In genomic region chr9:137312852-137313325, GRCh38 we compare ENCODE assay signal across 19 cellular contexts. TPM values are rescaled to one million over a fixed set of nuclear protein-coding genes. Genes with fewer than 3 reads are reported as not detected.
A peak's percentile ranks its signal among the peaks of the same experiment; 100 is the strongest.
DNase-seq lines count a peak whose midpoint lies in the region; ATAC-seq, FAIRE-seq and TF ChIP-seq lines count a peak whose summit lies in the region.
"Had no signal": no experiment of that assay in that cellular context is flagged by ENCODE, and none has a peak within 500 bp of the region (broad histone marks: within the 10 kb centered on the region; RNA-seq: fewer than 3 reads in every experiment).

No MANE protein-coding gene starts in this region.

- no peak overlapping the region for H2BK120ac ChIP-seq in IMR-90 (ENCODE audit: low read depth, low read length)

- H4K91ac ChIP-seq in IMR-90 (ENCODE audit: insufficient read depth, low read depth, low read length): no peak overlapping the region

- dilution Hi-C loops in IMR-90 (cut with HindIII; ENCODE audit: low sequenced_read_pairs, unreplicated experiment): no loop called here

- 100% methylated on average over 1 of the region's 6 CpGs; no CpG with 5 or more reads in 1 of the 2 experiments for WGBS in IMR-90 (ENCODE audit: extremely low coverage in 2 of 2, insufficient read length in 1 of 2), 2 experiments
- 87 to 95% (median 91%) methylated on average over 6 of the region's 6 CpGs for WGBS in spleen, 5 donors

- no peak overlapping the region for H4K8ac ChIP-seq in IMR-90 (ENCODE audit: low read depth in 2 of 2, low read length in 2 of 2)

- H2BK5ac ChIP-seq in IMR-90 (ENCODE audit: low read depth, low read length, poor library complexity, severe bottlenecking): no peak overlapping the region

- DNase-seq in D721Med (ENCODE audit: insufficient read length, low spot score): peak; percentile 23
- DNase-seq in IMR-90: no peak
- DNase-seq in left ventricle myocardium inferior: peak; percentile 12
- DNase-seq in spleen: peak; percentile 68
- no peak for DNase-seq in GOT3 (lab: John Stamatoyannopoulos, UW)
- DNase-seq in NCI-H2227 treated with DMSO at 0.1 percent for 48 hours (lab: John Stamatoyannopoulos, UW): no peak
- DNase-seq: activated B cell treated with CpG ODN at 0.5 μM for 24 hours, anterior cingulate cortex, C1 segment of cervical spinal cord, DMS153, NCI-H2171 treated with DMSO at 0.1 percent for 48 hours, NCI-H82, RPMI8226, substantia nigra had no signal

- H3K9me3 ChIP-seq in IMR-90 (ENCODE audit: control insufficient read depth, insufficient read depth, low read length): no peaks in the 10 kb centered on the region
- no peaks in the 10 kb centered on the region for H3K9me3 ChIP-seq in left ventricle myocardium inferior (replicated peaks)
- no peaks in the 10 kb centered on the region for H3K9me3 ChIP-seq in spleen
- H3K9me3 ChIP-seq: HAP-1, neutrophil had no signal

- H3K9ac ChIP-seq in IMR-90 (ENCODE audit: low read depth, low read length): no peak overlapping the region

- H3K27me3 ChIP-seq in IMR-90 (ENCODE audit: control insufficient read depth, insufficient read depth, low read length) (no peaks in the 10 kb centered on the region; the same call in 1 of the 2 replicates), left ventricle myocardium inferior (ENCODE audit: low read depth) (peaks cover 37% of the 10 kb centered on the region), spleen (replicated peaks in 1 of 7) (peaks cover 0 to 34% (median 16%) of the 10 kb centered on the region in 7 donors)

- no peak overlapping the region for H2BK20ac ChIP-seq in IMR-90 (ENCODE audit: low read depth, low read length)

- no peak for TF ChIP-seq RAD21 in IMR-90 (IDR thresholded peaks at IDR 0.05; ENCODE audit: low read length)

- no peak overlapping the region for H3K23ac ChIP-seq in IMR-90 (ENCODE audit: low read depth, low read length)

- H3K18ac ChIP-seq in IMR-90 (ENCODE audit: low read depth, low read length): no peak overlapping the region

- H3K9me1 ChIP-seq in IMR-90 (ENCODE audit: insufficient read depth, low read length): no peaks in the 10 kb centered on the region

- intact Hi-C loops in IMR-90 (cut with micrococcal nuclease) (no loop called here), left ventricle myocardium inferior (cut with micrococcal nuclease) (no loop called here), spleen (cut with DNase I; ENCODE audit: low total_unique reads) (no loop called here)

- no peak overlapping the region for H4K5ac ChIP-seq in IMR-90 (ENCODE audit: low read depth, low read length)

- H3K4ac ChIP-seq in IMR-90 (ENCODE audit: low read depth, low read length): no peak overlapping the region

- CTCF ChIA-PET in IMR-90 (lab: Yijun Ruan, JAX): interaction anchor here (1.2 kb wide), 1 partner anchor 11 kb away, joined by 4 read pairs; the partner anchor contains the start of gene NRARP

- ATAC-seq in IMR-90 (ENCODE audit: low read depth) (no peak), HG02870 (IDR thresholded peaks at IDR 0.05; ENCODE audit: unreplicated experiment) (no peak)

- H3K4me1 ChIP-seq in IMR-90 (ENCODE audit: control insufficient read depth, insufficient read depth, low read length): 0 out of 2 replicates have a peak, but pooled peaks cover 2% of the 10 kb centered on the region
- peaks cover 34% of the 10 kb centered on the region for H3K4me1 ChIP-seq in left ventricle myocardium inferior
- peaks cover 4 to 54% (median 28%) of the 10 kb centered on the region in 6 donors for H3K4me1 ChIP-seq in spleen
- H3K4me1 ChIP-seq: HAP-1 had no signal

- no peak for FAIRE-seq in D721Med (lab: Jason Lieb, UNC)
- FAIRE-seq: endometrium had no signal

- no peak overlapping the region for H2AFZ ChIP-seq in IMR-90 (replicated peaks; ENCODE audit: low read length, poor library complexity)

- no peaks in the 10 kb centered on the region for H3K36me3 ChIP-seq in IMR-90 (ENCODE audit: control insufficient read depth, insufficient read depth, low read length)
- H3K36me3 ChIP-seq in left ventricle myocardium inferior: no peaks in the 10 kb centered on the region
- no peaks in the 10 kb centered on the region for H3K36me3 ChIP-seq in spleen
- H3K36me3 ChIP-seq: HAP-1, neutrophil had no signal

- no peaks in the 10 kb centered on the region for H4K20me1 ChIP-seq in IMR-90 (ENCODE audit: insufficient read depth, low read length)

- H3K4me2 ChIP-seq in IMR-90 (ENCODE audit: low read depth, low read length): no peak overlapping the region

- no peaks in the 10 kb centered on the region for H3K79me1 ChIP-seq in IMR-90 (ENCODE audit: low read depth in 1 of 2, low read length in 2 of 2)

- in situ Hi-C loops in IMR-90 (cut with MboI; ENCODE audit: low sequenced_read_pairs): no loop called here

- TF ChIP-seq POLR2A in IMR-90 (IDR thresholded peaks at IDR 0.05; ENCODE audit: low read depth, low read length): no peak
- no peak for TF ChIP-seq POLR2A in spleen (IDR thresholded peaks at IDR 0.05)

- H3K56ac ChIP-seq in IMR-90 (ENCODE audit: extremely low read depth, insufficient read depth, low read length): no peak overlapping the region

- BruUV-seq in IMR-90 (replicated peaks; lab: Mats Ljungman, UMichigan): no TSS peak

- no peak overlapping the region for H2AK5ac ChIP-seq in IMR-90 (ENCODE audit: low read depth, low read length)

- POLR2A ChIA-PET in IMR-90 (lab: Charles Lee; ENCODE audit: unreplicated experiment): no interaction called here

- peak overlapping the region; percentile 78 for H2AK9ac ChIP-seq in IMR-90 (replicated peaks; ENCODE audit: low read depth, low read length, poor library complexity)

- H3K27ac ChIP-seq in IMR-90 (ENCODE audit: insufficient read depth, low read length) (no peak overlapping the region), left ventricle myocardium inferior (replicated peaks) (peak overlapping the region; percentile 86), spleen (no peak overlapping the region)
- H3K27ac ChIP-seq: neutrophil had no signal

- no peak overlapping the region for H3K14ac ChIP-seq in IMR-90 (replicated peaks; ENCODE audit: low read depth, low read length)

- H3K4me3 ChIP-seq in IMR-90 (ENCODE audit: insufficient read depth, low read depth, low read length) (no peak overlapping the region), left ventricle myocardium inferior (no peak overlapping the region), spleen (no peak overlapping the region)
- H3K4me3 ChIP-seq: HAP-1 had no signal

- no peak for TF ChIP-seq CTCF in D721Med (IDR thresholded peaks at IDR 0.05; ENCODE audit: insufficient read depth, missing control alignments)
- TF ChIP-seq CTCF in IMR-90 (conservative IDR thresholded peaks at IDR 0.05; ENCODE audit: low read depth, low read length): no peak
- TF ChIP-seq CTCF in left ventricle myocardium inferior (IDR thresholded peaks at IDR 0.05; ENCODE audit: borderline replicate concordance): no peak
- TF ChIP-seq CTCF in spleen (IDR thresholded peaks at IDR 0.05 in 8 of 11, conservative IDR thresholded peaks at IDR 0.05 in 3 of 11): no peak

- no peak overlapping the region for H2BK15ac ChIP-seq in IMR-90 (ENCODE audit: low read depth, low read length)

TF ChIP-seq in IMR-90, 13 proteins besides CTCF, POLR2A, EP300 and RAD21 (continues in another document):
- TF ChIP-seq MAFK (IDR thresholded peaks at IDR 0.05; ENCODE audit: low read depth, low read length): no peak
- no peak for TF ChIP-seq USF2 (IDR thresholded peaks at IDR 0.05; ENCODE audit: low read depth, low read length)
- TF ChIP-seq NFE2L2 (IDR thresholded peaks at IDR 0.05; ENCODE audit: low read depth, low read length): no peak
- TF ChIP-seq BHLHE40 (IDR thresholded peaks at IDR 0.05; ENCODE audit: low read depth, low read length): no peak
- TF ChIP-seq FOS (IDR thresholded peaks at IDR 0.05; ENCODE audit: low read depth, low read length): no peak
- TF ChIP-seq MXI1 (IDR thresholded peaks at IDR 0.05; ENCODE audit: borderline replicate concordance, low read depth, low read length): no peak
- TF ChIP-seq, protein P1, sequence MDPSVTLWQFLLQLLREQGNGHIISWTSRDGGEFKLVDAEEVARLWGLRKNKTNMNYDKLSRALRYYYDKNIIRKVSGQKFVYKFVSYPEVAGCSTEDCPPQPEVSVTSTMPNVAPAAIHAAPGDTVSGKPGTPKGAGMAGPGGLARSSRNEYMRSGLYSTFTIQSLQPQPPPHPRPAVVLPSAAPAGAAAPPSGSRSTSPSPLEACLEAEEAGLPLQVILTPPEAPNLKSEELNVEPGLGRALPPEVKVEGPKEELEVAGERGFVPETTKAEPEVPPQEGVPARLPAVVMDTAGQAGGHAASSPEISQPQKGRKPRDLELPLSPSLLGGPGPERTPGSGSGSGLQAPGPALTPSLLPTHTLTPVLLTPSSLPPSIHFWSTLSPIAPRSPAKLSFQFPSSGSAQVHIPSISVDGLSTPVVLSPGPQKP (IDR thresholded peaks at IDR 0.05; ENCODE audit: borderline replicate concordance, low read depth, low read length): no peak
- no peak for TF ChIP-seq CHD1 (IDR thresholded peaks at IDR 0.05; ENCODE audit: low read depth, low read length)

RNA-seq across cellular contexts. Expression of gene NRARP, which starts 10.8 kb away (rescaled TPM):
- total RNA-seq in IMR-90 (2012; rRNA removed) (not detected in 2 replicates), left ventricle myocardium inferior (5.1 TPM), spleen (10 to 100 TPM in 3 of 7 donors, 1 to 10 TPM in 4; 5.6 to 24.4 (median 9.4) TPM)
- polyA plus RNA-seq in IMR-90 (2012; rRNA removed) (0.15 and 0.39 TPM in 2 replicates), spleen (1 to 10 TPM in 1 of 3 donors, under 1 TPM in 2; 0.37 to 1.3 (median 0.94) TPM)
- polyA plus RNA-seq in IMR-90 (2012; cell fraction: cytosol; rRNA removed): 0.37 and 1.8 TPM in 2 replicates
- polyA plus RNA-seq in IMR-90 (2012; cell fraction: nucleus; rRNA removed; ENCODE audit: low replicate concordance): 2.9 and 4.1 TPM in 2 replicates
- total RNA-seq: LHCN-M2 had no signal

RNA-seq across cellular contexts. Expression of gene TOR4A, which starts 35.4 kb away (rescaled TPM):
- total RNA-seq in IMR-90 (2012; rRNA removed) (9.7 and 11.4 TPM in 2 replicates), left ventricle myocardium inferior (16.3 TPM), spleen (10 to 100 TPM; 23.1 to 39.9 (median 29.4) TPM)
- polyA plus RNA-seq in IMR-90 (2012; rRNA removed) (22.9 and 28.4 TPM in 2 replicates), spleen (10 to 100 TPM in 1 of 3 donors, 1 to 10 TPM in 2; 3.2 to 10.8 (median 5.1) TPM)
- polyA plus RNA-seq in IMR-90 (2012; cell fraction: cytosol; rRNA removed): 17.3 and 37.9 TPM in 2 replicates
- polyA plus RNA-seq in IMR-90 (2012; cell fraction: nucleus; rRNA removed; ENCODE audit: low replicate concordance): 14.3 and 42.3 TPM in 2 replicates

RNA-seq across cellular contexts. Expression of gene NELFB, which starts 57.8 kb away (rescaled TPM):
- 36.7 and 36.9 TPM in 2 replicates for total RNA-seq in IMR-90 (2012; rRNA removed)
- 65.1 and 66.0 TPM in 2 replicates for polyA plus RNA-seq in IMR-90 (2012; rRNA removed)
- polyA plus RNA-seq in IMR-90 (2012; cell fraction: cytosol; rRNA removed): 38.5 and 59.2 TPM in 2 replicates
- 43.4 and 76.9 TPM in 2 replicates for polyA plus RNA-seq in IMR-90 (2012; cell fraction: nucleus; rRNA removed; ENCODE audit: low replicate concordance)
- 35.2 TPM for total RNA-seq in left ventricle myocardium inferior
- 10 to 100 TPM; 27.7 to 46.8 (median 39.9) TPM for total RNA-seq in spleen
- polyA plus RNA-seq in spleen: 10 to 100 TPM; 26.6 to 49.7 (median 28.0) TPM

Comparison
In these comparisons a context has a peak if more than half of its experiments do, and no peak if none do; other contexts are left out.
1. DNase-seq: peak in D721Med (single experiment), left ventricle myocardium inferior (single experiment) and spleen (single experiment); none in IMR-90 (single experiment), GOT3 (single experiment) and NCI-H2227 treated with DMSO at 0.1 percent for 48 hours (single experiment).